In genomic region chr1:248243204-248243603, GRCh38 we compare ENCODE assay signal across 8 cellular contexts. TPM values are rescaled to one million over a fixed set of nuclear protein-coding genes. Genes with fewer than 3 reads are reported as not detected.
A peak's percentile ranks its signal among the peaks of the same experiment; 100 is the strongest.
DNase-seq lines count a peak whose midpoint lies in the region; ATAC-seq, FAIRE-seq and TF ChIP-seq lines count a peak whose summit lies in the region.

No MANE protein-coding gene starts in this region.

- H3K79me2 ChIP-seq in GM23338 (replicated peaks; ENCODE audit: insufficient read depth): no peaks in the 10 kb centered on the region
- H3K79me2 ChIP-seq in neural progenitor cell (ENCODE audit: low read depth): no peaks in the 10 kb centered on the region

- H4K20me1 ChIP-seq in GM23338 (replicated peaks; ENCODE audit: insufficient read depth): no peaks in the 10 kb centered on the region
- H4K20me1 ChIP-seq in neural progenitor cell (ENCODE audit: low read depth): no peaks in the 10 kb centered on the region

- TF ChIP-seq CTCF in A549 (IDR thresholded peaks at IDR 0.05) (no peak; the same call in 2 of the 3 replicates), GM23338 (conservative IDR thresholded peaks at IDR 0.05; ENCODE audit: low read depth in 2 of 2) (peak; percentile 52 to 69), neural progenitor cell (IDR thresholded peaks at IDR 0.05) (peak; percentile 59)

- H3K27ac ChIP-seq in A549: no peak overlapping the region
- H3K27ac ChIP-seq in GM23338 (ENCODE audit: low read depth): no peak overlapping the region
- H3K27ac ChIP-seq in neural progenitor cell: no peak overlapping the region

- no peak overlapping the region for H3K4me2 ChIP-seq in A549
- no peak overlapping the region for H3K4me2 ChIP-seq in GM23338
- no peak overlapping the region for H3K4me2 ChIP-seq in neural progenitor cell

- CTCF ChIA-PET in A549 (lab: Yijun Ruan, JAX): no interaction called here

- TF ChIP-seq RAD21 in A549 (conservative IDR thresholded peaks at IDR 0.05 in 1 of 2, IDR thresholded peaks at IDR 0.05 in 1 of 2): peak; percentile 19 to 47; a peak in 3 of 5 replicates

- no peak for FAIRE-seq in A549 (lab: Jason Lieb, UNC)
- peak; percentile 66 for FAIRE-seq in G401.6 (lab: Jason Lieb, UNC)

- H3K36me3 Mint-ChIP-seq in GM23338 (ENCODE audit: low read depth): peaks cover 28% of the 10 kb centered on the region; the same call in 2 of the 3 replicates
- H3K36me3 Mint-ChIP-seq in neural progenitor cell: no peaks in the 10 kb centered on the region

- 9% methylated on average over 14 of the region's 14 CpGs for WGBS in A549 (ENCODE audit: missing lambda C conversion rate)

- no peak overlapping the region for H3K9ac ChIP-seq in neural progenitor cell

- no peaks in the 10 kb centered on the region for H3K4me1 ChIP-seq in A549
- H3K4me1 ChIP-seq in GM23338 (ENCODE audit: insufficient read depth): no peaks in the 10 kb centered on the region
- H3K4me1 ChIP-seq in neural progenitor cell: no peaks in the 10 kb centered on the region

- H3K27me3 ChIP-seq in GM23338 (ENCODE audit: insufficient read depth) (no peaks in the 10 kb centered on the region), neural progenitor cell (no peaks in the 10 kb centered on the region)

- no peak overlapping the region for H3K27ac Mint-ChIP-seq in GM23338
- H3K27ac Mint-ChIP-seq in neural progenitor cell: no peak overlapping the region

- no peaks in the 10 kb centered on the region for H3K9me2 ChIP-seq in GM23338 (ENCODE audit: insufficient read depth)

- peaks cover 2% of the 10 kb centered on the region for H3K27me3 Mint-ChIP-seq in GM23338 (ENCODE audit: insufficient read depth, low read depth, poor library complexity)
- H3K27me3 Mint-ChIP-seq in neural progenitor cell (ENCODE audit: insufficient read depth, low read depth): peaks cover 3% of the 10 kb centered on the region

- DNase-seq in A549 (ENCODE audit: low read depth in 1 of 2, low spot score in 1 of 2): peak; percentile 13 to 31
- peak; percentile 61 for DNase-seq in GM23338 (ENCODE audit: low spot score)
- DNase-seq in Jurkat, Clone E6-1 (ENCODE audit: low read depth, low spot score): peak; percentile 32
- peak; percentile 70 for DNase-seq in RPMI8226
- DNase-seq in dermis blood vessel endothelial cell: peak; percentile 42
- peak; percentile 15 for DNase-seq in neural progenitor cell (ENCODE audit: low spot score)
- no peak for DNase-seq in NCI-H187 treated with DMSO at 0.1 percent for 48 hours (lab: John Stamatoyannopoulos, UW)

- POLR2A ChIA-PET in A549 (lab: Yijun Ruan, JAX): no interaction called here

- TF ChIP-seq EP300 in A549 (IDR thresholded peaks at IDR 0.05): no peak

- H3K9me3 Mint-ChIP-seq in GM23338: peaks cover 91% of the 10 kb centered on the region
- H3K9me3 Mint-ChIP-seq in neural progenitor cell: peaks cover 21% of the 10 kb centered on the region

- TF ChIP-seq POLR2A in A549 (IDR thresholded peaks at IDR 0.05; ENCODE audit: low read length): no peak

- H3K4me3 Mint-ChIP-seq in GM23338: no peak overlapping the region
- H3K4me3 Mint-ChIP-seq in neural progenitor cell: no peak overlapping the region

- H3K9me3 ChIP-seq in A549 (no peaks in the 10 kb centered on the region), neural progenitor cell (ENCODE audit: low read depth) (peaks cover 28% of the 10 kb centered on the region)

- H3K4me1 Mint-ChIP-seq in GM23338 (no peaks in the 10 kb centered on the region), neural progenitor cell (no peaks in the 10 kb centered on the region)

- H3K36me3 ChIP-seq in GM23338 (ENCODE audit: insufficient read depth): peaks cover 13% of the 10 kb centered on the region; the same call in 1 of the 2 replicates
- H3K36me3 ChIP-seq in neural progenitor cell: no peaks in the 10 kb centered on the region

- H2AFZ ChIP-seq in GM23338 (no peak overlapping the region), neural progenitor cell (replicated peaks) (no peak overlapping the region)

- ATAC-seq in A549 (peak in 1 of 2 experiments; percentile 60; a peak in 3 of 6 replicates), GM23338 (no peak)

- H3K4me3 ChIP-seq in A549 (no peak overlapping the region), GM23338 (no peak overlapping the region), neural progenitor cell (no peak overlapping the region)
- H3K4me3 ChIP-seq in Jurkat, Clone E6-1 (ENCODE audit: low read length): no peak overlapping the region

- H3F3A ChIP-seq in GM23338 (replicated peaks; ENCODE audit: low read depth): no peaks in the 10 kb centered on the region
- H3F3A ChIP-seq in neural progenitor cell (ENCODE audit: low read depth): no peaks in the 10 kb centered on the region

TF ChIP-seq in A549, 52 proteins besides CTCF, POLR2A, EP300 and RAD21:
- no peak for TF ChIP-seq TP53 (CRISPR knock-in tag; IDR thresholded peaks at IDR 0.05)
- TF ChIP-seq NFE2L2 (conservative IDR thresholded peaks at IDR 0.05; ENCODE audit: low read length): no peak
- TF ChIP-seq CBX8 (IDR thresholded peaks at IDR 0.05): no peak
- TF ChIP-seq KDM1A (IDR thresholded peaks at IDR 0.05; ENCODE audit: low read depth): no peak
- TF ChIP-seq POLR2AphosphoS2 (conservative IDR thresholded peaks at IDR 0.05; ENCODE audit: low read length): no peak
- no peak for TF ChIP-seq MAFK (IDR thresholded peaks at IDR 0.05; ENCODE audit: partially characterized antibody)
- no peak for TF ChIP-seq ESRRA (IDR thresholded peaks at IDR 0.05; ENCODE audit: borderline replicate concordance, low read length)
- no peak for TF ChIP-seq HDAC2 (IDR thresholded peaks at IDR 0.05)
- TF ChIP-seq TFCP2L1 (CRISPR knock-in tag; IDR thresholded peaks at IDR 0.05): no peak
TF ChIP-seq in A549: peak in this region for 0.

TF ChIP-seq in GM23338, 12 proteins besides CTCF, POLR2A, EP300 and RAD21 (continues in another document):
- TF ChIP-seq ZNF114 (CRISPR knock-in tag; IDR thresholded peaks at IDR 0.05) (no peak), POLR2AphosphoS5 (IDR thresholded peaks at IDR 0.05; ENCODE audit: low read depth) (no peak), EZH2phosphoT487 (IDR thresholded peaks at IDR 0.05; ENCODE audit: unreplicated experiment) (no peak), JUNB (IDR thresholded peaks at IDR 0.05; ENCODE audit: unreplicated experiment) (no peak), EZH2 (IDR thresholded peaks at IDR 0.05; ENCODE audit: low read depth, unreplicated experiment) (no peak)
- TF ChIP-seq, protein P1, sequence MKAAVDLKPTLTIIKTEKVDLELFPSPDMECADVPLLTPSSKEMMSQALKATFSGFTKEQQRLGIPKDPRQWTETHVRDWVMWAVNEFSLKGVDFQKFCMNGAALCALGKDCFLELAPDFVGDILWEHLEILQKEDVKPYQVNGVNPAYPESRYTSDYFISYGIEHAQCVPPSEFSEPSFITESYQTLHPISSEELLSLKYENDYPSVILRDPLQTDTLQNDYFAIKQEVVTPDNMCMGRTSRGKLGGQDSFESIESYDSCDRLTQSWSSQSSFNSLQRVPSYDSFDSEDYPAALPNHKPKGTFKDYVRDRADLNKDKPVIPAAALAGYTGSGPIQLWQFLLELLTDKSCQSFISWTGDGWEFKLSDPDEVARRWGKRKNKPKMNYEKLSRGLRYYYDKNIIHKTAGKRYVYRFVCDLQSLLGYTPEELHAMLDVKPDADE (IDR thresholded peaks at IDR 0.05): no peak

RNA-seq across cellular contexts. Expression of gene OR2M4, which starts 12.0 kb away (rescaled TPM):
- not detected in 2 replicates for polyA plus RNA-seq in A549 (2011; rRNA removed)
- polyA plus RNA-seq in A549 (2012; cell fraction: cytosol; rRNA removed): not detected in 2 replicates
- not detected in 2 replicates for polyA plus RNA-seq in A549 (2012; cell fraction: nucleus; rRNA removed)
- not detected in 3 replicates for polyA plus RNA-seq in A549 (2017; fragmentation: RNase III; extraction: RNeasy Plus Mini Kit Qiagen cat#74134 plus additional on column Dnase treatment)
- not detected in 2 replicates for polyA minus RNA-seq in A549 (2011; rRNA and poly(A)+ RNA removed)
- not detected in 2 replicates for total RNA-seq in GM23338 (2014; rRNA removed; shearing (Covaris generic))
- polyA plus RNA-seq in GM23338 (2016; fragmentation: Nextera tagmentation; extraction: Ambion mirVana): not detected in 2 replicates
- not detected for polyA plus RNA-seq in Jurkat, Clone E6-1 (2012; ENCODE audit: insufficient read depth, insufficient read length)
- total RNA-seq in dermis blood vessel endothelial cell: not detected in 2 replicates
- total RNA-seq in neural progenitor cell (ENCODE audit: low replicate concordance): not detected in 2 replicates

RNA-seq across cellular contexts. Expression of gene OR2T33, which starts 34.6 kb away (rescaled TPM):
- not detected in 2 replicates for polyA plus RNA-seq in A549 (2011; rRNA removed)
- polyA plus RNA-seq in A549 (2012; cell fraction: cytosol; rRNA removed): not detected in 2 replicates
- polyA plus RNA-seq in A549 (2012; cell fraction: nucleus; rRNA removed): not detected in 2 replicates
- polyA plus RNA-seq in A549 (2017; fragmentation: RNase III; extraction: RNeasy Plus Mini Kit Qiagen cat#74134 plus additional on column Dnase treatment): not detected in 3 replicates
- polyA minus RNA-seq in A549 (2011; rRNA and poly(A)+ RNA removed): not detected in 2 replicates
- total RNA-seq in GM23338 (2014; rRNA removed; shearing (Covaris generic)): 0.28 TPM in 1 of 2 replicates, not detected in the other
- 0.32 TPM in 1 of 2 replicates, not detected in the other for polyA plus RNA-seq in GM23338 (2016; fragmentation: Nextera tagmentation; extraction: Ambion mirVana)
- polyA plus RNA-seq in Jurkat, Clone E6-1 (2012; ENCODE audit: insufficient read depth, insufficient read length): not detected
- not detected in 2 replicates for total RNA-seq in dermis blood vessel endothelial cell
- not detected in 2 replicates for total RNA-seq in neural progenitor cell (ENCODE audit: low replicate concordance)

RNA-seq across cellular contexts. Expression of gene OR2M3, which starts 46.1 kb away (rescaled TPM):
- polyA plus RNA-seq in A549 (2011; rRNA removed) (not detected in 2 replicates), A549 (2017; fragmentation: RNase III; extraction: RNeasy Plus Mini Kit Qiagen cat#74134 plus additional on column Dnase treatment) (not detected in 3 replicates), GM23338 (2016; fragmentation: Nextera tagmentation; extraction: Ambion mirVana) (not detected in 2 replicates)
- polyA plus RNA-seq in A549 (2012; cell fraction: cytosol; rRNA removed): not detected in 2 replicates
- polyA plus RNA-seq in A549 (2012; cell fraction: nucleus; rRNA removed): not detected in 2 replicates
- polyA minus RNA-seq in A549 (2011; rRNA and poly(A)+ RNA removed): not detected in 2 replicates
- total RNA-seq in GM23338 (2014; rRNA removed; shearing (Covaris generic)): not detected in 2 replicates
- polyA plus RNA-seq in Jurkat, Clone E6-1 (2012; ENCODE audit: insufficient read depth, insufficient read length): not detected
- total RNA-seq in dermis blood vessel endothelial cell (not detected in 2 replicates), neural progenitor cell (ENCODE audit: low replicate concordance) (not detected in 2 replicates)
